2 cellular contexts compared by ENCODE assay signal in genomic region chr2:36906277-36906676, GRCh38.
TF ChIP-seq lines count a peak whose summit lies in the region.

No MANE protein-coding gene starts in this region.

TF ChIP-seq in HepG2, 621 proteins besides CTCF, POLR2A, EP300 and RAD21 (continued from another document):
- no peak for TF ChIP-seq TFDP2 (CRISPR knock-in tag; IDR thresholded peaks at IDR 0.05)

TF ChIP-seq in K562, 482 proteins besides CTCF, POLR2A, EP300 and RAD21 (continued from another document):
- TF ChIP-seq MYNN (IDR thresholded peaks at IDR 0.05) (no peak), MYNN (CRISPR knock-in tag; IDR thresholded peaks at IDR 0.05) (no peak), FIP1L1 (IDR thresholded peaks at IDR 0.05; ENCODE audit: low read depth, low read length, poor library complexity, severe bottlenecking) (no peak), HIVEP1 (CRISPR knock-in tag; IDR thresholded peaks at IDR 0.05) (no peak), CUX1 (CRISPR knock-in tag; IDR thresholded peaks at IDR 0.05) (no peak), CBFA2T3 (IDR thresholded peaks at IDR 0.05) (no peak), USF1 (CRISPR knock-in tag; IDR thresholded peaks at IDR 0.05) (no peak)
